15 cellular contexts compared by ENCODE assay signal in the genomic region with DNA sequence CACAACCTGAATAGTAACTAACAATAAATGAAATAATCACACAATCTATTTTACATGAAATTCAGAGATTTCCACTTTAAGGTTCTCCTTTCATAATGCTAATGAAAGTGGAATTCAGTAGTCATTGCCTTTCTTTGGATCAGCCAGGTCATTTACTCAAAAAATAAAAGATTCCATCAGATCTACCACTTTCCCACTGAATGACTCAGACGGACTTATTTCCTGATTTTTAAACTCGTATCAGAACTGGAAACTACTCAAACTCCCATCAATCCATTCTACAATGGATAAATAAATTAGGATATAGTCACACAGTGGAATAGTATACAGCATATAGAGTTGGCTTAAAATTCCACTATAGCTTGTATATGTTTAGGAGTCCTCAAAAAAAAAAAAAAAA.
DNase-seq lines count a peak whose midpoint lies in the region; ATAC-seq, FAIRE-seq and TF ChIP-seq lines count a peak whose summit lies in the region.
"Had no signal": no experiment of that assay in that cellular context is flagged by ENCODE, and none has a peak within 500 bp of the region (broad histone marks: within the 10 kb centered on the region; RNA-seq: fewer than 3 reads in every experiment).

No MANE protein-coding gene starts in this region.

- H3K9ac ChIP-seq in GM23248 (no peak overlapping the region), PC-3 (ENCODE audit: low read length) (no peak overlapping the region), endothelial cell of umbilical vein (replicated peaks; ENCODE audit: extremely low read depth, insufficient read depth, low read length) (no peak overlapping the region)

- H2AFZ ChIP-seq in GM23248 (no peak overlapping the region), PC-3 (ENCODE audit: low read length) (no peak overlapping the region), endothelial cell of umbilical vein (ENCODE audit: low read depth, low read length) (no peak overlapping the region)

- peaks cover 26% of the 10 kb centered on the region for H3K4me1 ChIP-seq in GM23248 (ENCODE audit: insufficient read depth)
- H3K4me1 ChIP-seq in PC-3 (ENCODE audit: insufficient read depth, low read length): peaks cover 45% of the 10 kb centered on the region
- H3K4me1 ChIP-seq in endothelial cell of umbilical vein (ENCODE audit: control insufficient read depth, extremely low read depth, insufficient read depth, low read length): peaks cover 4% of the 10 kb centered on the region

- 49% methylated on average over 2 of the region's 2 CpGs for WGBS in GM23248 (ENCODE audit: low coverage in 1 of 2, low lambda C conversion rate in 2 of 2, missing lambda C conversion rate in 2 of 2), 2 experiments

- peaks cover 22% of the 10 kb centered on the region for H3F3A ChIP-seq in GM23248 (ENCODE audit: insufficient read depth)
- H3F3A ChIP-seq in PC-3 (ENCODE audit: low read length, unreplicated experiment): peaks cover 16% of the 10 kb centered on the region

- H3K4me2 ChIP-seq in GM23248 (ENCODE audit: unreplicated experiment) (no peak overlapping the region), PC-3 (ENCODE audit: low read length) (peak overlapping the region; percentile 14), endothelial cell of umbilical vein (ENCODE audit: insufficient read depth, low read length) (no peak overlapping the region)

- H3K27me3 ChIP-seq in GM23248 (replicated peaks; ENCODE audit: insufficient read depth): no peaks in the 10 kb centered on the region
- no peaks in the 10 kb centered on the region for H3K27me3 ChIP-seq in PC-3 (ENCODE audit: low read length)
- H3K27me3 ChIP-seq in endothelial cell of umbilical vein (ENCODE audit: control insufficient read depth in 2 of 2, insufficient read depth in 2 of 2, low read length in 2 of 2): no peaks in the 10 kb centered on the region

- POLR2A ChIA-PET in PC-3 (lab: Charles Lee; ENCODE audit: unreplicated experiment) (no interaction called here), endothelial cell of umbilical vein (lab: Charles Lee) (no interaction called here)

- BruUV-seq in PC-3 (replicated peaks; lab: Mats Ljungman, UMichigan) (no TSS peak), endothelial cell of umbilical vein (replicated peaks; lab: Mats Ljungman, UMichigan) (no TSS peak)

- H3K9me2 ChIP-seq in GM23248 (ENCODE audit: insufficient read depth): no peaks in the 10 kb centered on the region
- no peaks in the 10 kb centered on the region for H3K9me2 ChIP-seq in PC-3 (replicated peaks; ENCODE audit: low read length)

- intact Hi-C loops in PC-3 (cut with micrococcal nuclease) (no loop called here), endothelial cell of umbilical vein (cut with micrococcal nuclease) (no loop called here)

- dilution Hi-C loops in endothelial cell of umbilical vein (cut with MboI; ENCODE audit: extremely low pct_ligation_motif_present, low sequenced_read_pairs): no loop called here

- H3K79me2 ChIP-seq in GM23248 (ENCODE audit: insufficient read depth): peaks cover 100% of the 10 kb centered on the region
- H3K79me2 ChIP-seq in PC-3 (ENCODE audit: low read length): peaks cover 80% of the 10 kb centered on the region
- peaks cover 22% of the 10 kb centered on the region for H3K79me2 ChIP-seq in endothelial cell of umbilical vein (ENCODE audit: control insufficient read depth, insufficient read depth, low read length)

- CTCF ChIA-PET in PC-3 (lab: Charles Lee): no interaction called here
- CTCF ChIA-PET in endothelial cell of umbilical vein (lab: Charles Lee): interaction anchor here (0.6 kb wide), 2 partner anchors 10 to 13 kb away, joined by 3 read pairs; no protein-coding TSS in a partner anchor

- H3K4me3 ChIP-seq in GM23248 (no peak overlapping the region), PC-3 (ENCODE audit: low read length) (no peak overlapping the region), endothelial cell of umbilical vein (replicated peaks in 1 of 3; ENCODE audit: insufficient read depth in 1 of 3, low read depth in 1 of 3, low read length in 3 of 3) (no peak overlapping the region)
- H3K4me3 ChIP-seq: GM12878, SK-N-MC had no signal

- H3K36me3 ChIP-seq in GM23248 (ENCODE audit: low read depth) (no peaks in the 10 kb centered on the region), PC-3 (ENCODE audit: low read depth, low read length) (no peaks in the 10 kb centered on the region), endothelial cell of umbilical vein (ENCODE audit: control insufficient read depth in 2 of 2, extremely low read depth in 1 of 2, insufficient read depth in 2 of 2, low read length in 2 of 2) (no peaks in the 10 kb centered on the region)

- TF ChIP-seq CTCF in PC-3 (conservative IDR thresholded peaks at IDR 0.05; ENCODE audit: low read depth, low read length): no peak
- no peak for TF ChIP-seq CTCF in endothelial cell of umbilical vein (IDR thresholded peaks at IDR 0.05; ENCODE audit: extremely low read depth in 1 of 2, insufficient read depth in 1 of 2, low read depth in 1 of 2, low read length in 2 of 2)

- no peak for TF ChIP-seq POLR2A in endothelial cell of umbilical vein (IDR thresholded peaks at IDR 0.05; ENCODE audit: low read depth, low read length)

- H3K9me1 ChIP-seq in endothelial cell of umbilical vein (replicated peaks; ENCODE audit: control insufficient read depth, extremely low read depth, insufficient read depth, low read length): no peaks in the 10 kb centered on the region

- H4K20me1 ChIP-seq in GM23248 (ENCODE audit: insufficient read depth) (peaks cover 45% of the 10 kb centered on the region; the same call in 1 of the 2 replicates), PC-3 (ENCODE audit: low read length) (0 out of 2 replicates have a peak, but pooled peaks cover 5% of the 10 kb centered on the region), endothelial cell of umbilical vein (replicated peaks; ENCODE audit: control insufficient read depth, extremely low read depth, insufficient read depth, low read length) (peaks cover 2% of the 10 kb centered on the region)

- FAIRE-seq in endothelial cell of umbilical vein (lab: Jason Lieb, UNC): peak; percentile 26
- FAIRE-seq: GM12878, HepG2 had no signal

- no peak for ATAC-seq in PC-3
- ATAC-seq: GM12878, HepG2 had no signal

- DNase-seq in GM23248 (peak; percentile 50), PC-3 (peak; percentile 49), endothelial cell of umbilical vein (ENCODE audit: low read depth, low spot score) (peak; percentile 67), anterior cingulate cortex (lab: John Stamatoyannopoulos, UW) (no peak), NCI-H1930 (lab: John Stamatoyannopoulos, UW) (no peak), SIG-M5 (lab: John Stamatoyannopoulos, UW) (no peak), NCI-H2081 (lab: John Stamatoyannopoulos, UW) (no peak)
- DNase-seq: C1 segment of cervical spinal cord; DMS153; NCI-H2029; NCI-H524; NK-92 treated with Interleukin-12 subunit alpha and Interleukin-12 subunit beta, amount 100 ng/mL, for 24 hours had no signal

- H3K9me3 ChIP-seq in GM23248 (ENCODE audit: low read depth) (no peaks in the 10 kb centered on the region), PC-3 (ENCODE audit: low read length) (no peaks in the 10 kb centered on the region), endothelial cell of umbilical vein (replicated peaks; ENCODE audit: control insufficient read depth, insufficient read depth, low read length) (no peaks in the 10 kb centered on the region)

- in situ Hi-C loops in GM23248 (cut with MboI): no loop called here

- H3K27ac ChIP-seq in GM23248 (no peak overlapping the region), PC-3 (ENCODE audit: low read length) (no peak overlapping the region), endothelial cell of umbilical vein (ENCODE audit: insufficient read depth, low read depth, low read length) (no peak overlapping the region)
- H3K27ac ChIP-seq: SK-N-MC had no signal

TF ChIP-seq in endothelial cell of umbilical vein, 7 proteins besides CTCF, POLR2A, EP300 and RAD21:
- TF ChIP-seq EZH2 (IDR thresholded peaks at IDR 0.05; ENCODE audit: borderline replicate concordance, low read depth, low read length, severe bottlenecking): no peak
- TF ChIP-seq FOS (IDR thresholded peaks at IDR 0.05; ENCODE audit: borderline replicate concordance, insufficient read depth, low read length): peak; percentile 55
- peak; percentile 12 for TF ChIP-seq JUN (IDR thresholded peaks at IDR 0.05; ENCODE audit: borderline replicate concordance, insufficient read depth, insufficient read length, low read depth)

Comparison
In these comparisons a context has a peak if more than half of its experiments do, and no peak if none do; other contexts are left out.
1. DNase-seq: peak in GM23248 (single experiment), PC-3 (single experiment) and endothelial cell of umbilical vein (single experiment); none in anterior cingulate cortex (0 of 58), NCI-H1930 (0 of 2), SIG-M5 (single experiment) and NCI-H2081 (0 of 2).